23 cellular contexts compared by ENCODE assay signal in the genomic region with DNA sequence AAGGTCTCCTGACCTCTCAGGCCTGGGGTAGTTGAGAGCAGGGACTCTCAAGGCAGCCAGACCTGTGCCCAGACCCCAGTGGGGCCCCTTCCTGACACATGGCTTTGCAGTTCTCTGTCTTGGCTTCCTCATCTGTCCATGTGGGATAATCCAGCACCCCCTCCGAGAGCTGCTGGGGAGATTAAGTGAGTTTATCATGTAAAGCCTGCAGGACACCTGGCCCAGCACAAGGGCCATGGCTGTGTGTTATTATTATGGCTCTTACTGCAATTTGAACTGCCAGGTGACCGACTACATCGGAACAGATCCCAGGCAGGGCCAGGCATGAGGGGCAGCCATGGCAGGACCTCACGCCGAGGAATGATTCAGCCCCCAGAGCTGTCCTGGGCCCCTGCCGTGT. TPM values are rescaled to one million over a fixed set of nuclear protein-coding genes. Genes with fewer than 3 reads are reported as not detected.
DNase-seq lines count a peak whose midpoint lies in the region; ATAC-seq and TF ChIP-seq lines count a peak whose summit lies in the region.
"Had no signal": no experiment of that assay in that cellular context is flagged by ENCODE, and none has a peak within 500 bp of the region (broad histone marks: within the 10 kb centered on the region; RNA-seq: fewer than 3 reads in every experiment).

No MANE protein-coding gene starts in this region.

- H3K9me3 Mint-ChIP-seq in effector memory CD8-positive, alpha-beta T cell = no peaks in the 10 kb centered on the region
- H3K9me3 Mint-ChIP-seq in stimulated activated effector memory CD8-positive, alpha-beta T cell treated with anti-CD3 and anti-CD28 coated beads, Interleukin-12 subunit alpha, Interleukin-12 subunit beta, amount 100 ng/mL, for 72 hours = no peaks in the 10 kb centered on the region
- H3K9me3 Mint-ChIP-seq in activated CD4-positive, alpha-beta T cell treated with anti-CD3 and anti-CD28 coated beads, Interleukin-2, amount 10 ng/mL, durations not matched to agents 24 days and 14 days = no peaks in the 10 kb centered on the region
- no peaks in the 10 kb centered on the region for H3K9me3 Mint-ChIP-seq in naive thymus-derived CD8-positive, alpha-beta T cell
- H3K9me3 Mint-ChIP-seq: nephron progenitor cell; stimulated activated naive CD8-positive, alpha-beta T cell treated with anti-CD3 and anti-CD28 coated beads, Interleukin-15, Interleukin-2, amounts not matched to agents 100 ng/mL and 50 ng/mL, for 24 hours had no signal

- H3K36me3 ChIP-seq in MG63 (no peaks in the 10 kb centered on the region), WERI-Rb-1 (peaks cover 5% of the 10 kb centered on the region)
- H3K36me3 ChIP-seq: cardiac muscle cell had no signal

- no peak for TF ChIP-seq CTCF in WERI-Rb-1 (IDR thresholded peaks at IDR 0.05; ENCODE audit: low read depth, low read length)

- H3K27me3 Mint-ChIP-seq in effector memory CD8-positive, alpha-beta T cell = no peaks in the 10 kb centered on the region
- H3K27me3 Mint-ChIP-seq in activated CD4-positive, alpha-beta T cell treated with anti-CD3 and anti-CD28 coated beads, Interleukin-2, amount 10 ng/mL, durations not matched to agents 24 days and 14 days = peaks cover 6% of the 10 kb centered on the region
- no peaks in the 10 kb centered on the region for H3K27me3 Mint-ChIP-seq in naive thymus-derived CD8-positive, alpha-beta T cell
- H3K27me3 Mint-ChIP-seq: stimulated activated naive CD8-positive, alpha-beta T cell treated with anti-CD3 and anti-CD28 coated beads, Interleukin-15, Interleukin-2, amounts not matched to agents 100 ng/mL and 50 ng/mL, for 24 hours had no signal

- peaks cover 5% of the 10 kb centered on the region for H3K36me3 Mint-ChIP-seq in effector memory CD8-positive, alpha-beta T cell (ENCODE audit: insufficient read depth)
- H3K36me3 Mint-ChIP-seq in stimulated activated effector memory CD8-positive, alpha-beta T cell treated with anti-CD3 and anti-CD28 coated beads, Interleukin-12 subunit alpha, Interleukin-12 subunit beta, amount 100 ng/mL, for 72 hours = no peaks in the 10 kb centered on the region
- H3K36me3 Mint-ChIP-seq in activated CD4-positive, alpha-beta T cell treated with anti-CD3 and anti-CD28 coated beads, Interleukin-2, amount 10 ng/mL, durations not matched to agents 24 days and 14 days (ENCODE audit: low read depth) = peaks cover 2% of the 10 kb centered on the region
- no peaks in the 10 kb centered on the region for H3K36me3 Mint-ChIP-seq in naive thymus-derived CD8-positive, alpha-beta T cell

- no peak overlapping the region for H3K4me3 ChIP-seq in MG63
- H3K4me3 ChIP-seq in WERI-Rb-1 (ENCODE audit: low read depth, low read length) = peak overlapping the region; percentile 5; the same call in 1 of the 2 replicates
- H3K4me3 ChIP-seq: cardiac muscle cell, left lung, skin epidermis had no signal

- POLR2A ChIA-PET in naive thymus-derived CD8-positive, alpha-beta T cell (lab: Charles Lee) = interaction anchor here (0.6 to 1.5 kb wide), 4 partner anchors 9 to 304 kb away, joined by 3 read pairs; a partner anchor contains a TSS

- peak overlapping the region; percentile 61 to 84 for H3K27ac Mint-ChIP-seq in effector memory CD8-positive, alpha-beta T cell
- H3K27ac Mint-ChIP-seq in stimulated activated effector memory CD8-positive, alpha-beta T cell treated with anti-CD3 and anti-CD28 coated beads, Interleukin-12 subunit alpha, Interleukin-12 subunit beta, amount 100 ng/mL, for 72 hours = peak overlapping the region; percentile 72
- no peak overlapping the region for H3K27ac Mint-ChIP-seq in activated CD4-positive, alpha-beta T cell treated with anti-CD3 and anti-CD28 coated beads, Interleukin-2, amount 10 ng/mL, durations not matched to agents 24 days and 14 days
- peak overlapping the region in 1 of 10 donors; percentile 43 for H3K27ac Mint-ChIP-seq in naive thymus-derived CD8-positive, alpha-beta T cell
- H3K27ac Mint-ChIP-seq: stimulated activated naive CD8-positive, alpha-beta T cell treated with anti-CD3 and anti-CD28 coated beads, Interleukin-15, Interleukin-2, amounts not matched to agents 100 ng/mL and 50 ng/mL, for 24 hours had no signal

- ATAC-seq in effector memory CD8-positive, alpha-beta T cell (replicated peaks) = no peak
- ATAC-seq in stimulated activated effector memory CD8-positive, alpha-beta T cell treated with anti-CD3 and anti-CD28 coated beads, Interleukin-12 subunit alpha, Interleukin-12 subunit beta, amount 100 ng/mL, for 72 hours = no peak
- ATAC-seq in GM18868 (IDR thresholded peaks at IDR 0.05; ENCODE audit: unreplicated experiment) = no peak
- no peak for ATAC-seq in naive thymus-derived CD8-positive, alpha-beta T cell
- ATAC-seq: left lung, Right ventricle myocardium inferior had no signal

- DNase-seq in MG63 (peak; percentile 61), WERI-Rb-1 (peak; percentile 94), activated T-cell treated with anti-CD3 and anti-CD28 coated beads for 4 hours (no peak)
- no peak for DNase-seq in effector memory CD8-positive, alpha-beta T cell
- DNase-seq in stimulated activated effector memory CD8-positive, alpha-beta T cell treated with anti-CD3 and anti-CD28 coated beads, Interleukin-12 subunit alpha, Interleukin-12 subunit beta, amount 100 ng/mL, for 72 hours (ENCODE audit: low spot score in 2 of 2) = no peak
- DNase-seq in activated CD4-positive, alpha-beta T cell treated with anti-CD3 and anti-CD28 coated beads, Interleukin-2, amount 10 ng/mL, durations not matched to agents 24 days and 14 days = no peak
- no peak for DNase-seq in naive thymus-derived CD8-positive, alpha-beta T cell
- DNase-seq: activated CD4-positive, alpha-beta T cell treated with anti-CD3 and anti-CD28 coated beads for 48 hours; activated CD8-positive, alpha-beta memory T cell treated with anti-CD3 and anti-CD28 coated beads, Interleukin-2, amount 50 U/mL, for 4 hours; activated effector memory CD4-positive, alpha-beta T cell treated with anti-CD3 and anti-CD28 coated beads, Interleukin-2, amount 50 U/mL, for 16 hours; COR-L47; effector memory CD4-positive, alpha-beta T cell; EL; left lung; NCI-H1105 treated with DMSO at 0.1 percent for 48 hours; NCI-H526; nephron progenitor cell; stimulated activated CD4-positive, alpha-beta T cell treated with anti-CD3 and anti-CD28 coated beads, Interleukin-2, amount 100 ng/mL, for 48 hours had no signal

- H3K4me3 Mint-ChIP-seq in effector memory CD8-positive, alpha-beta T cell = no peak overlapping the region
- no peak overlapping the region for H3K4me3 Mint-ChIP-seq in stimulated activated effector memory CD8-positive, alpha-beta T cell treated with anti-CD3 and anti-CD28 coated beads, Interleukin-12 subunit alpha, Interleukin-12 subunit beta, amount 100 ng/mL, for 72 hours
- H3K4me3 Mint-ChIP-seq in activated CD4-positive, alpha-beta T cell treated with anti-CD3 and anti-CD28 coated beads, Interleukin-2, amount 10 ng/mL, durations not matched to agents 24 days and 14 days = no peak overlapping the region
- no peak overlapping the region for H3K4me3 Mint-ChIP-seq in naive thymus-derived CD8-positive, alpha-beta T cell
- H3K4me3 Mint-ChIP-seq: nephron progenitor cell; stimulated activated naive CD8-positive, alpha-beta T cell treated with anti-CD3 and anti-CD28 coated beads, Interleukin-15, Interleukin-2, amounts not matched to agents 100 ng/mL and 50 ng/mL, for 24 hours had no signal

- H3K27ac ChIP-seq in WERI-Rb-1 = peak overlapping the region; percentile 85
- H3K27ac ChIP-seq: cardiac muscle cell, left lung had no signal

- H3K27me3 ChIP-seq in MG63 (no peaks in the 10 kb centered on the region), WERI-Rb-1 (ENCODE audit: insufficient read depth, low read depth, severe bottlenecking) (no peaks in the 10 kb centered on the region)
- H3K27me3 ChIP-seq: cardiac muscle cell, left lung had no signal

- intact Hi-C loops in activated CD4-positive, alpha-beta T cell treated with anti-CD3 and anti-CD28 coated beads, Interleukin-2, amount 10 ng/mL, durations not matched to agents 24 days and 14 days (cut with micrococcal nuclease) = no loop called here

- H3K4me1 Mint-ChIP-seq in effector memory CD8-positive, alpha-beta T cell (ENCODE audit: low read depth in 2 of 2) = peaks cover 19 to 23% of the 10 kb centered on the region in 2 donors
- H3K4me1 Mint-ChIP-seq in stimulated activated effector memory CD8-positive, alpha-beta T cell treated with anti-CD3 and anti-CD28 coated beads, Interleukin-12 subunit alpha, Interleukin-12 subunit beta, amount 100 ng/mL, for 72 hours = peaks cover 30% of the 10 kb centered on the region
- H3K4me1 Mint-ChIP-seq in activated CD4-positive, alpha-beta T cell treated with anti-CD3 and anti-CD28 coated beads, Interleukin-2, amount 10 ng/mL, durations not matched to agents 24 days and 14 days = peaks cover 2% of the 10 kb centered on the region
- H3K4me1 Mint-ChIP-seq in naive thymus-derived CD8-positive, alpha-beta T cell = peaks cover 7 to 35% (median 27%) of the 10 kb centered on the region in 4 donors

- H3K9me3 ChIP-seq in MG63 (no peaks in the 10 kb centered on the region), WERI-Rb-1 (ENCODE audit: severe bottlenecking) (no peaks in the 10 kb centered on the region)
- H3K9me3 ChIP-seq: left lung had no signal

RNA-seq across cellular contexts. Expression of a gene that starts 12.6 kb away (rescaled TPM):
- 2.1 and 9.7 TPM in 2 replicates for total RNA-seq in MG63 (2014; rRNA removed; shearing (Covaris generic); ENCODE audit: low replicate concordance)
- total RNA-seq in activated CD4-positive, alpha-beta T cell treated with anti-CD3 and anti-CD28 coated beads, Interleukin-2, amount 10 ng/mL, durations not matched to agents 24 days and 14 days = 33.5 and 34.0 TPM in 2 replicates
- 10 to 100 TPM; 28.6 to 29.0 TPM for total RNA-seq in naive thymus-derived CD8-positive, alpha-beta T cell
- polyA plus RNA-seq in naive thymus-derived CD8-positive, alpha-beta T cell = 1 to 10 TPM; 1.8 to 4.6 (median 2.2) TPM

RNA-seq across cellular contexts. Expression of a gene that starts 48.1 kb away (rescaled TPM):
- 598 and 1,092 TPM in 2 replicates for total RNA-seq in MG63 (2014; rRNA removed; shearing (Covaris generic); ENCODE audit: low replicate concordance)
- 1,714 and 1,721 TPM in 2 replicates for total RNA-seq in activated CD4-positive, alpha-beta T cell treated with anti-CD3 and anti-CD28 coated beads, Interleukin-2, amount 10 ng/mL, durations not matched to agents 24 days and 14 days
- 1,000 to 10,000 TPM; 1,232 to 1,277 TPM for total RNA-seq in naive thymus-derived CD8-positive, alpha-beta T cell
- polyA plus RNA-seq in naive thymus-derived CD8-positive, alpha-beta T cell = 1,000 to 10,000 TPM; 1,632 to 1,741 (median 1,693) TPM

Comparison
In these comparisons a context has a peak if more than half of its experiments do, and no peak if none do; other contexts are left out.
1. DNase-seq: peak in MG63 (single experiment) and WERI-Rb-1 (single experiment); none in effector memory CD8-positive, alpha-beta T cell (0 of 3), stimulated activated effector memory CD8-positive, alpha-beta T cell treated with anti-CD3 and anti-CD28 coated beads, Interleukin-12 subunit alpha, Interleukin-12 subunit beta, amount 100 ng/mL, for 72 hours (0 of 2), activated CD4-positive, alpha-beta T cell treated with anti-CD3 and anti-CD28 coated beads, Interleukin-2, amount 10 ng/mL, durations not matched to agents 24 days and 14 days (single experiment), activated T-cell treated with anti-CD3 and anti-CD28 coated beads for 4 hours (single experiment) and naive thymus-derived CD8-positive, alpha-beta T cell (0 of 10).